ENCODE assay signal across 8 cellular contexts in genomic region chr1:46533179-46533864, GRCh38. TPM values are rescaled to one million over a fixed set of nuclear protein-coding genes. Genes with fewer than 3 reads are reported as not detected.
A peak's percentile ranks its signal among the peaks of the same experiment; 100 is the strongest.
DNase-seq lines count a peak whose midpoint lies in the region; ATAC-seq and TF ChIP-seq lines count a peak whose summit lies in the region.

No MANE protein-coding gene starts in this region.

- BruUV-seq in PC-3 (replicated peaks; lab: Mats Ljungman, UMichigan): no TSS peak

- H3K36me3 ChIP-seq in PC-3 (ENCODE audit: low read depth, low read length): no peaks in the 10 kb centered on the region
- no peaks in the 10 kb centered on the region for H3K36me3 ChIP-seq in psoas muscle (ENCODE audit: insufficient read depth in 1 of 2, low read depth in 1 of 2)

- no peaks in the 10 kb centered on the region for H3K36me3 Mint-ChIP-seq in activated naive CD4-positive, alpha-beta T cell treated with anti-CD3 and anti-CD28 coated beads, Interleukin-2, amount 10 ng/mL, durations not matched to agents 7 days and 5 days

- no peaks in the 10 kb centered on the region for H3F3A ChIP-seq in PC-3 (ENCODE audit: low read length, unreplicated experiment)

- POLR2A ChIA-PET in PC-3 (lab: Charles Lee; ENCODE audit: unreplicated experiment): no interaction called here

- no peak overlapping the region for H3K27ac Mint-ChIP-seq in activated naive CD4-positive, alpha-beta T cell treated with anti-CD3 and anti-CD28 coated beads, Interleukin-2, amount 10 ng/mL, durations not matched to agents 7 days and 5 days

- H3K27ac ChIP-seq in PC-3 (ENCODE audit: low read length): no peak overlapping the region
- H3K27ac ChIP-seq in psoas muscle: no peak overlapping the region

- no peak for TF ChIP-seq CTCF in GM12864 (IDR thresholded peaks at IDR 0.05; ENCODE audit: low read depth, low read length, missing control alignments)
- TF ChIP-seq CTCF in PC-3 (conservative IDR thresholded peaks at IDR 0.05; ENCODE audit: low read depth, low read length): no peak
- no peak for TF ChIP-seq CTCF in psoas muscle (IDR thresholded peaks at IDR 0.05)

- peak overlapping the region; percentile 29; the same call in 1 of the 2 replicates for H3K4me3 ChIP-seq in GM12864 (ENCODE audit: low read depth, low read length)
- peak overlapping the region; percentile 49 for H3K4me3 ChIP-seq in PC-3 (ENCODE audit: low read length)
- peak overlapping the region; percentile 62 for H3K4me3 ChIP-seq in psoas muscle

- peak; percentile 25; the same call in 1 of the 2 replicates for ATAC-seq in PC-3
- ATAC-seq in psoas muscle: peak; percentile 40 to 61 (median 52)
- ATAC-seq in HG03135 (IDR thresholded peaks at IDR 0.05; ENCODE audit: unreplicated experiment): no peak
- ATAC-seq in GM21737 (IDR thresholded peaks at IDR 0.05; ENCODE audit: unreplicated experiment): no peak

- 5 to 7% (median 7%) methylated on average over 47 to 71 of the region's 71 CpGs for WGBS in psoas muscle, 3 donors

- H3K9me3 ChIP-seq in PC-3 (ENCODE audit: low read length) (no peaks in the 10 kb centered on the region), psoas muscle (no peaks in the 10 kb centered on the region)

- H3K4me2 ChIP-seq in PC-3 (ENCODE audit: low read length): peak overlapping the region; percentile 76

- intact Hi-C loops in PC-3 (cut with micrococcal nuclease) (no loop called here), head of caudate nucleus (cut with DNase I) (loop anchor here (5.0 kb wide), 1 partner anchor 194 kb away; no protein-coding TSS in a partner anchor), psoas muscle (cut with DNase I) (loop anchor here (5.0 kb wide), 1 partner anchor 189 kb away; no protein-coding TSS in a partner anchor)

- no peaks in the 10 kb centered on the region for H3K9me3 Mint-ChIP-seq in activated naive CD4-positive, alpha-beta T cell treated with anti-CD3 and anti-CD28 coated beads, Interleukin-2, amount 10 ng/mL, durations not matched to agents 7 days and 5 days

- H3K4me1 Mint-ChIP-seq in activated naive CD4-positive, alpha-beta T cell treated with anti-CD3 and anti-CD28 coated beads, Interleukin-2, amount 10 ng/mL, durations not matched to agents 7 days and 5 days: peaks cover 18% of the 10 kb centered on the region

- H4K20me1 ChIP-seq in PC-3 (ENCODE audit: low read length): no peaks in the 10 kb centered on the region

- peak overlapping the region; percentile 58; the same call in 1 of the 2 replicates for H2AFZ ChIP-seq in PC-3 (ENCODE audit: low read length)

- no peaks in the 10 kb centered on the region for H3K9me2 ChIP-seq in PC-3 (replicated peaks; ENCODE audit: low read length)

- H3K9ac ChIP-seq in PC-3 (ENCODE audit: low read length): no peak overlapping the region

- DNase-seq in GM12864 (ENCODE audit: low read depth) (no peak), PC-3 (no peak), head of caudate nucleus (peak in 36 of 42 donors; percentile 21 to 70 (median 46)), psoas muscle (peak; percentile 46 to 75), NCI-H1436 (lab: John Stamatoyannopoulos, UW) (no peak)
- peak; percentile 62 for DNase-seq in activated naive CD4-positive, alpha-beta T cell treated with anti-CD3 and anti-CD28 coated beads, Interleukin-2, amount 10 ng/mL, durations not matched to agents 7 days and 5 days

- H3K27me3 ChIP-seq in PC-3 (ENCODE audit: low read length) (no peaks in the 10 kb centered on the region), psoas muscle (ENCODE audit: insufficient read depth in 3 of 3, low read length in 2 of 3) (peaks cover 0 to 9% (median 3%) of the 10 kb centered on the region in 3 donors)

- CTCF ChIA-PET in PC-3 (lab: Charles Lee): interaction anchor here (0.7 kb wide), 1 partner anchor 96 kb away, joined by 8 read pairs; no protein-coding TSS in a partner anchor
- CTCF ChIA-PET in activated naive CD4-positive, alpha-beta T cell treated with anti-CD3 and anti-CD28 coated beads, Interleukin-2, amount 10 ng/mL, durations not matched to agents 7 days and 5 days (lab: Charles Lee): interaction anchor here (0.6 to 4.7 kb wide), 10 partner anchors 11 to 253 kb away, joined by 3 to 57 read pairs (median 7); no protein-coding TSS in a partner anchor

- no peaks in the 10 kb centered on the region for H3K79me2 ChIP-seq in PC-3 (ENCODE audit: low read length)

- H3K4me1 ChIP-seq in PC-3 (ENCODE audit: insufficient read depth, low read length): peaks cover 11% of the 10 kb centered on the region; the same call in 1 of the 2 replicates
- no peaks in the 10 kb centered on the region for H3K4me1 ChIP-seq in psoas muscle

- peak overlapping the region; percentile 75 for H3K4me3 Mint-ChIP-seq in activated naive CD4-positive, alpha-beta T cell treated with anti-CD3 and anti-CD28 coated beads, Interleukin-2, amount 10 ng/mL, durations not matched to agents 7 days and 5 days

- peaks cover 81% of the 10 kb centered on the region for H3K27me3 Mint-ChIP-seq in activated naive CD4-positive, alpha-beta T cell treated with anti-CD3 and anti-CD28 coated beads, Interleukin-2, amount 10 ng/mL, durations not matched to agents 7 days and 5 days

RNA-seq across cellular contexts. Expression of gene KNCN, which starts 18.1 kb away (rescaled TPM):
- not detected in 2 replicates for total RNA-seq in PC-3 (2014; rRNA removed)
- total RNA-seq in psoas muscle: not detected
- polyA plus RNA-seq in psoas muscle: not detected

RNA-seq across cellular contexts. Expression of gene DMBX1, which starts 43.7 kb away (rescaled TPM):
- total RNA-seq in PC-3 (2014; rRNA removed) (1.7 and 2.4 TPM in 2 replicates), psoas muscle (not detected)
- not detected for polyA plus RNA-seq in psoas muscle

Comparison
In these comparisons a context has a peak if more than half of its experiments do, and no peak if none do; other contexts are left out.
1. DNase-seq: peak in activated naive CD4-positive, alpha-beta T cell treated with anti-CD3 and anti-CD28 coated beads, Interleukin-2, amount 10 ng/mL, durations not matched to agents 7 days and 5 days (single experiment), head of caudate nucleus (36 of 42) and psoas muscle (2 of 2); none in GM12864 (single experiment), PC-3 (single experiment) and NCI-H1436 (single experiment).
2. ATAC-seq: peak in PC-3 (single experiment) and psoas muscle (4 of 4); none in HG03135 (single experiment) and GM21737 (single experiment).
3. Peak in every context shown above with its lines, with median percentiles within 50 percentile points of each other: H3K4me3 ChIP-seq.